In the genomic region with DNA sequence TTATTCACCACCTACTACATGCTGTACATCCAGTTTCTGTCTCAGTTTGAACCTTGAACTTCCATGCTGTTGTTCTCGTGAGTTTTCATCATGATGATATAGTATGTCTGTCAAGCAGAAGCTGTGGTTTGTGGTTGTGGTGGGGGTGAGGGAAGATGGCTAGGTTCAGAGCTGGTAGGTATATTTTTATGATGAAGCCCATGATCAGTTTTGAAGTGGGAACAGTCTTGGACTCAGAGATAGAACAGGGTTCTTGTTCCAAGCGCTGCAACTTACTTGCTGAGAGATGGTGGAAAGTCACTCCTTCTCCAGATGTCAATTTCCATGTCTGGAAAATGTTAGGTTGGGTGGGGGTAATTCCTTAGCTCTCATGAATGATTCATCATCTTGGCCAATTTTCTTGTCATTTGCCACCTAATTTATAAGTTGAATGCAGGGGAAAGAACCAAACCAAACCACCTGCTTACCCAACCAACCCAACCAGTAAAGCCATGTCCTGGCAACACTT, we compare ENCODE assay signal across 1 cellular context.
A peak's percentile ranks its signal among the peaks of the same experiment; 100 is the strongest.
TF ChIP-seq lines count a peak whose summit lies in the region.

No MANE protein-coding gene starts in this region.

TF ChIP-seq in GM12878, 131 proteins besides CTCF, POLR2A, EP300 and RAD21 (continued from another document and continues in another):
- TF ChIP-seq PML (IDR thresholded peaks at IDR 0.05; ENCODE audit: low read length), result no peak
- no peak for TF ChIP-seq RFX5 (IDR thresholded peaks at IDR 0.05; ENCODE audit: low read depth, low read length)
- no peak for TF ChIP-seq MEF2B (IDR thresholded peaks at IDR 0.05; ENCODE audit: partially characterized antibody, poor library complexity, severe bottlenecking)
- TF ChIP-seq PAX8 (IDR thresholded peaks at IDR 0.05), result no peak
- TF ChIP-seq CBFB (IDR thresholded peaks at IDR 0.05; ENCODE audit: low read depth), result peak; percentile 97
- peak; percentile 57; the same call in 1 of the 2 replicates for TF ChIP-seq CHD2 (IDR thresholded peaks at IDR 0.05; ENCODE audit: borderline replicate concordance, low read depth, low read length)
- TF ChIP-seq, protein P1, sequence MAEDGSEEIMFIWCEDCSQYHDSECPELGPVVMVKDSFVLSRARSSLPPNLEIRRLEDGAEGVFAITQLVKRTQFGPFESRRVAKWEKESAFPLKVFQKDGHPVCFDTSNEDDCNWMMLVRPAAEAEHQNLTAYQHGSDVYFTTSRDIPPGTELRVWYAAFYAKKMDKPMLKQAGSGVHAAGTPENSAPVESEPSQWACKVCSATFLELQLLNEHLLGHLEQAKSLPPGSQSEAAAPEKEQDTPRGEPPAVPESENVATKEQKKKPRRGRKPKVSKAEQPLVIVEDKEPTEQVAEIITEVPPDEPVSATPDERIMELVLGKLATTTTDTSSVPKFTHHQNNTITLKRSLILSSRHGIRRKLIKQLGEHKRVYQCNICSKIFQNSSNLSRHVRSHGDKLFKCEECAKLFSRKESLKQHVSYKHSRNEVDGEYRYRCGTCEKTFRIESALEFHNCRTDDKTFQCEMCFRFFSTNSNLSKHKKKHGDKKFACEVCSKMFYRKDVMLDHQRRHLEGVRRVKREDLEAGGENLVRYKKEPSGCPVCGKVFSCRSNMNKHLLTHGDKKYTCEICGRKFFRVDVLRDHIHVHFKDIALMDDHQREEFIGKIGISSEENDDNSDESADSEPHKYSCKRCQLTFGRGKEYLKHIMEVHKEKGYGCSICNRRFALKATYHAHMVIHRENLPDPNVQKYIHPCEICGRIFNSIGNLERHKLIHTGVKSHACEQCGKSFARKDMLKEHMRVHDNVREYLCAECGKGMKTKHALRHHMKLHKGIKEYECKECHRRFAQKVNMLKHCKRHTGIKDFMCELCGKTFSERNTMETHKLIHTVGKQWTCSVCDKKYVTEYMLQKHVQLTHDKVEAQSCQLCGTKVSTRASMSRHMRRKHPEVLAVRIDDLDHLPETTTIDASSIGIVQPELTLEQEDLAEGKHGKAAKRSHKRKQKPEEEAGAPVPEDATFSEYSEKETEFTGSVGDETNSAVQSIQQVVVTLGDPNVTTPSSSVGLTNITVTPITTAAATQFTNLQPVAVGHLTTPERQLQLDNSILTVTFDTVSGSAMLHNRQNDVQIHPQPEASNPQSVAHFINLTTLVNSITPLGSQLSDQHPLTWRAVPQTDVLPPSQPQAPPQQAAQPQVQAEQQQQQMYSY (CRISPR knock-in tag; IDR thresholded peaks at IDR 0.05), result no peak
- no peak for TF ChIP-seq NFXL1 (IDR thresholded peaks at IDR 0.05; ENCODE audit: borderline replicate concordance)
- TF ChIP-seq, protein P2, sequence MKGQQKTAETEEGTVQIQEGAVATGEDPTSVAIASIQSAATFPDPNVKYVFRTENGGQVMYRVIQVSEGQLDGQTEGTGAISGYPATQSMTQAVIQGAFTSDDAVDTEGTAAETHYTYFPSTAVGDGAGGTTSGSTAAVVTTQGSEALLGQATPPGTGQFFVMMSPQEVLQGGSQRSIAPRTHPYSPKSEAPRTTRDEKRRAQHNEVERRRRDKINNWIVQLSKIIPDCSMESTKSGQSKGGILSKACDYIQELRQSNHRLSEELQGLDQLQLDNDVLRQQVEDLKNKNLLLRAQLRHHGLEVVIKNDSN (IDR thresholded peaks at IDR 0.05; ENCODE audit: borderline replicate concordance, extremely low read length, insufficient read depth, low read depth, low read length), result no peak
- peak; percentile 85 for TF ChIP-seq MTA2 (IDR thresholded peaks at IDR 0.05; ENCODE audit: low read depth)
- no peak for TF ChIP-seq SREBF2 (IDR thresholded peaks at IDR 0.05; ENCODE audit: low read length)
- no peak for TF ChIP-seq RCOR1 (conservative IDR thresholded peaks at IDR 0.05; ENCODE audit: low read depth, low read length)
- TF ChIP-seq, protein P3, sequence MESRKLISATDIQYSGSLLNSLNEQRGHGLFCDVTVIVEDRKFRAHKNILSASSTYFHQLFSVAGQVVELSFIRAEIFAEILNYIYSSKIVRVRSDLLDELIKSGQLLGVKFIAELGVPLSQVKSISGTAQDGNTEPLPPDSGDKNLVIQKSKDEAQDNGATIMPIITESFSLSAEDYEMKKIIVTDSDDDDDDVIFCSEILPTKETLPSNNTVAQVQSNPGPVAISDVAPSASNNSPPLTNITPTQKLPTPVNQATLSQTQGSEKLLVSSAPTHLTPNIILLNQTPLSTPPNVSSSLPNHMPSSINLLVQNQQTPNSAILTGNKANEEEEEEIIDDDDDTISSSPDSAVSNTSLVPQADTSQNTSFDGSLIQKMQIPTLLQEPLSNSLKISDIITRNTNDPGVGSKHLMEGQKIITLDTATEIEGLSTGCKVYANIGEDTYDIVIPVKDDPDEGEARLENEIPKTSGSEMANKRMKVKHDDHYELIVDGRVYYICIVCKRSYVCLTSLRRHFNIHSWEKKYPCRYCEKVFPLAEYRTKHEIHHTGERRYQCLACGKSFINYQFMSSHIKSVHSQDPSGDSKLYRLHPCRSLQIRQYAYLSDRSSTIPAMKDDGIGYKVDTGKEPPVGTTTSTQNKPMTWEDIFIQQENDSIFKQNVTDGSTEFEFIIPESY (IDR thresholded peaks at IDR 0.05), result no peak
- no peak for TF ChIP-seq BACH1 (IDR thresholded peaks at IDR 0.05; ENCODE audit: borderline replicate concordance)
- TF ChIP-seq, protein P4, sequence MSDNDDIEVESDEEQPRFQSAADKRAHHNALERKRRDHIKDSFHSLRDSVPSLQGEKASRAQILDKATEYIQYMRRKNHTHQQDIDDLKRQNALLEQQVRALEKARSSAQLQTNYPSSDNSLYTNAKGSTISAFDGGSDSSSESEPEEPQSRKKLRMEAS (IDR thresholded peaks at IDR 0.05; ENCODE audit: low read depth, low read length), result no peak
- TF ChIP-seq, protein P5, sequence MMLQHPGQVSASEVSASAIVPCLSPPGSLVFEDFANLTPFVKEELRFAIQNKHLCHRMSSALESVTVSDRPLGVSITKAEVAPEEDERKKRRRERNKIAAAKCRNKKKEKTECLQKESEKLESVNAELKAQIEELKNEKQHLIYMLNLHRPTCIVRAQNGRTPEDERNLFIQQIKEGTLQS (IDR thresholded peaks at IDR 0.05; ENCODE audit: borderline replicate concordance, extremely low read depth, low read depth, low read length), result no peak
- no peak for TF ChIP-seq SMARCA5 (IDR thresholded peaks at IDR 0.05)
- peak; percentile 73 for TF ChIP-seq ATF7 (IDR thresholded peaks at IDR 0.05; ENCODE audit: low read depth)
- TF ChIP-seq ZNF622 (IDR thresholded peaks at IDR 0.05), result no peak
- TF ChIP-seq CREM (IDR thresholded peaks at IDR 0.05; ENCODE audit: low read depth), result peak; percentile 26; the same call in 1 of the 2 replicates
- TF ChIP-seq, protein P6, sequence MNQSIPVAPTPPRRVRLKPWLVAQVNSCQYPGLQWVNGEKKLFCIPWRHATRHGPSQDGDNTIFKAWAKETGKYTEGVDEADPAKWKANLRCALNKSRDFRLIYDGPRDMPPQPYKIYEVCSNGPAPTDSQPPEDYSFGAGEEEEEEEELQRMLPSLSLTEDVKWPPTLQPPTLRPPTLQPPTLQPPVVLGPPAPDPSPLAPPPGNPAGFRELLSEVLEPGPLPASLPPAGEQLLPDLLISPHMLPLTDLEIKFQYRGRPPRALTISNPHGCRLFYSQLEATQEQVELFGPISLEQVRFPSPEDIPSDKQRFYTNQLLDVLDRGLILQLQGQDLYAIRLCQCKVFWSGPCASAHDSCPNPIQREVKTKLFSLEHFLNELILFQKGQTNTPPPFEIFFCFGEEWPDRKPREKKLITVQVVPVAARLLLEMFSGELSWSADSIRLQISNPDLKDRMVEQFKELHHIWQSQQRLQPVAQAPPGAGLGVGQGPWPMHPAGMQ (IDR thresholded peaks at IDR 0.05; ENCODE audit: borderline replicate concordance), result no peak
- no peak for TF ChIP-seq GABPA (IDR thresholded peaks at IDR 0.05; ENCODE audit: low read depth)
- no peak for TF ChIP-seq NFYA (IDR thresholded peaks at IDR 0.05; ENCODE audit: borderline replicate concordance, low read depth, low read length)
- TF ChIP-seq ZNF207 (IDR thresholded peaks at IDR 0.05; ENCODE audit: borderline replicate concordance), result no peak
- TF ChIP-seq ETV6 (conservative IDR thresholded peaks at IDR 0.05 in 1 of 2, IDR thresholded peaks at IDR 0.05 in 1 of 2; ENCODE audit: borderline replicate concordance in 1 of 2, low read depth in 1 of 2), result no peak
- no peak for TF ChIP-seq SIN3A (IDR thresholded peaks at IDR 0.05; ENCODE audit: low read depth, low read length)
- TF ChIP-seq HDGF (IDR thresholded peaks at IDR 0.05), result no peak
- no peak for TF ChIP-seq RELA (IDR thresholded peaks at IDR 0.05; ENCODE audit: borderline replicate concordance, partially characterized antibody)
- TF ChIP-seq NRF1 (conservative IDR thresholded peaks at IDR 0.05; ENCODE audit: low read depth, low read length), result no peak
- TF ChIP-seq FOS (IDR thresholded peaks at IDR 0.05; ENCODE audit: borderline replicate concordance, extremely low read depth, insufficient read length), result no peak
- peak; percentile 72 for TF ChIP-seq EED (IDR thresholded peaks at IDR 0.05; ENCODE audit: low read depth)
- TF ChIP-seq TBL1XR1 (IDR thresholded peaks at IDR 0.05; ENCODE audit: low read depth, low read length), result no peak; the same call in 1 of the 2 replicates
- no peak for TF ChIP-seq STAT3 (IDR thresholded peaks at IDR 0.05; ENCODE audit: low read depth, low read length)
- TF ChIP-seq, protein P7, sequence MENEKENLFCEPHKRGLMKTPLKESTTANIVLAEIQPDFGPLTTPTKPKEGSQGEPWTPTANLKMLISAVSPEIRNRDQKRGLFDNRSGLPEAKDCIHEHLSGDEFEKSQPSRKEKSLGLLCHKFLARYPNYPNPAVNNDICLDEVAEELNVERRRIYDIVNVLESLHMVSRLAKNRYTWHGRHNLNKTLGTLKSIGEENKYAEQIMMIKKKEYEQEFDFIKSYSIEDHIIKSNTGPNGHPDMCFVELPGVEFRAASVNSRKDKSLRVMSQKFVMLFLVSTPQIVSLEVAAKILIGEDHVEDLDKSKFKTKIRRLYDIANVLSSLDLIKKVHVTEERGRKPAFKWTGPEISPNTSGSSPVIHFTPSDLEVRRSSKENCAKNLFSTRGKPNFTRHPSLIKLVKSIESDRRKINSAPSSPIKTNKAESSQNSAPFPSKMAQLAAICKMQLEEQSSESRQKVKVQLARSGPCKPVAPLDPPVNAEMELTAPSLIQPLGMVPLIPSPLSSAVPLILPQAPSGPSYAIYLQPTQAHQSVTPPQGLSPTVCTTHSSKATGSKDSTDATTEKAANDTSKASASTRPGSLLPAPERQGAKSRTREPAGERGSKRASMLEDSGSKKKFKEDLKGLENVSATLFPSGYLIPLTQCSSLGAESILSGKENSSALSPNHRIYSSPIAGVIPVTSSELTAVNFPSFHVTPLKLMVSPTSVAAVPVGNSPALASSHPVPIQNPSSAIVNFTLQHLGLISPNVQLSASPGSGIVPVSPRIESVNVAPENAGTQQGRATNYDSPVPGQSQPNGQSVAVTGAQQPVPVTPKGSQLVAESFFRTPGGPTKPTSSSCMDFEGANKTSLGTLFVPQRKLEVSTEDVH (IDR thresholded peaks at IDR 0.05; ENCODE audit: low read depth, partially characterized antibody), result no peak
- TF ChIP-seq SP1 (IDR thresholded peaks at IDR 0.05; ENCODE audit: low read depth, low read length), result no peak
- TF ChIP-seq RAD51 (IDR thresholded peaks at IDR 0.05), result 0 out of 2 replicates have a peak, but pooled peaks have one; percentile 19
- TF ChIP-seq, protein P8, sequence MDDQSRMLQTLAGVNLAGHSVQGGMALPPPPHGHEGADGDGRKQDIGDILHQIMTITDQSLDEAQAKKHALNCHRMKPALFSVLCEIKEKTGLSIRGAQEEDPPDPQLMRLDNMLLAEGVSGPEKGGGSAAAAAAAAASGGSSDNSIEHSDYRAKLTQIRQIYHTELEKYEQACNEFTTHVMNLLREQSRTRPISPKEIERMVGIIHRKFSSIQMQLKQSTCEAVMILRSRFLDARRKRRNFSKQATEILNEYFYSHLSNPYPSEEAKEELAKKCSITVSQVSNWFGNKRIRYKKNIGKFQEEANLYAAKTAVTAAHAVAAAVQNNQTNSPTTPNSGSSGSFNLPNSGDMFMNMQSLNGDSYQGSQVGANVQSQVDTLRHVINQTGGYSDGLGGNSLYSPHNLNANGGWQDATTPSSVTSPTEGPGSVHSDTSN (IDR thresholded peaks at IDR 0.05; ENCODE audit: insufficient replicate concordance, low read depth, low read length), result peak; percentile 48
- TF ChIP-seq ZNF24 (IDR thresholded peaks at IDR 0.05), result no peak
- TF ChIP-seq TAF1 (IDR thresholded peaks at IDR 0.05; ENCODE audit: borderline replicate concordance, low read depth, low read length), result no peak
- TF ChIP-seq RBBP5 (conservative IDR thresholded peaks at IDR 0.05), result no peak
- TF ChIP-seq, protein P9, sequence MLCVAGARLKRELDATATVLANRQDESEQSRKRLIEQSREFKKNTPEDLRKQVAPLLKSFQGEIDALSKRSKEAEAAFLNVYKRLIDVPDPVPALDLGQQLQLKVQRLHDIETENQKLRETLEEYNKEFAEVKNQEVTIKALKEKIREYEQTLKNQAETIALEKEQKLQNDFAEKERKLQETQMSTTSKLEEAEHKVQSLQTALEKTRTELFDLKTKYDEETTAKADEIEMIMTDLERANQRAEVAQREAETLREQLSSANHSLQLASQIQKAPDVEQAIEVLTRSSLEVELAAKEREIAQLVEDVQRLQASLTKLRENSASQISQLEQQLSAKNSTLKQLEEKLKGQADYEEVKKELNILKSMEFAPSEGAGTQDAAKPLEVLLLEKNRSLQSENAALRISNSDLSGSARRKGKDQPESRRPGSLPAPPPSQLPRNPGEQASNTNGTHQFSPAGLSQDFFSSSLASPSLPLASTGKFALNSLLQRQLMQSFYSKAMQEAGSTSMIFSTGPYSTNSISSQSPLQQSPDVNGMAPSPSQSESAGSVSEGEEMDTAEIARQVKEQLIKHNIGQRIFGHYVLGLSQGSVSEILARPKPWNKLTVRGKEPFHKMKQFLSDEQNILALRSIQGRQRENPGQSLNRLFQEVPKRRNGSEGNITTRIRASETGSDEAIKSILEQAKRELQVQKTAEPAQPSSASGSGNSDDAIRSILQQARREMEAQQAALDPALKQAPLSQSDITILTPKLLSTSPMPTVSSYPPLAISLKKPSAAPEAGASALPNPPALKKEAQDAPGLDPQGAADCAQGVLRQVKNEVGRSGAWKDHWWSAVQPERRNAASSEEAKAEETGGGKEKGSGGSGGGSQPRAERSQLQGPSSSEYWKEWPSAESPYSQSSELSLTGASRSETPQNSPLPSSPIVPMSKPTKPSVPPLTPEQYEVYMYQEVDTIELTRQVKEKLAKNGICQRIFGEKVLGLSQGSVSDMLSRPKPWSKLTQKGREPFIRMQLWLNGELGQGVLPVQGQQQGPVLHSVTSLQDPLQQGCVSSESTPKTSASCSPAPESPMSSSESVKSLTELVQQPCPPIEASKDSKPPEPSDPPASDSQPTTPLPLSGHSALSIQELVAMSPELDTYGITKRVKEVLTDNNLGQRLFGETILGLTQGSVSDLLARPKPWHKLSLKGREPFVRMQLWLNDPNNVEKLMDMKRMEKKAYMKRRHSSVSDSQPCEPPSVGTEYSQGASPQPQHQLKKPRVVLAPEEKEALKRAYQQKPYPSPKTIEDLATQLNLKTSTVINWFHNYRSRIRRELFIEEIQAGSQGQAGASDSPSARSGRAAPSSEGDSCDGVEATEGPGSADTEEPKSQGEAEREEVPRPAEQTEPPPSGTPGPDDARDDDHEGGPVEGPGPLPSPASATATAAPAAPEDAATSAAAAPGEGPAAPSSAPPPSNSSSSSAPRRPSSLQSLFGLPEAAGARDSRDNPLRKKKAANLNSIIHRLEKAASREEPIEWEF (IDR thresholded peaks at IDR 0.05; ENCODE audit: insufficient replicate concordance, low read depth, low read length), result no peak
- peak; percentile 53; the same call in 1 of the 2 replicates for TF ChIP-seq FOXM1 (IDR thresholded peaks at IDR 0.05; ENCODE audit: low read depth, low read length)
- no peak for TF ChIP-seq MYB (IDR thresholded peaks at IDR 0.05; ENCODE audit: borderline replicate concordance, low read depth, low read length)
- no peak for TF ChIP-seq POLR2AphosphoS5 (IDR thresholded peaks at IDR 0.05; ENCODE audit: low read length)
- no peak for TF ChIP-seq HDAC6 (IDR thresholded peaks at IDR 0.05; ENCODE audit: unreplicated experiment)
